9 cellular contexts compared by ENCODE assay signal in the genomic region with DNA sequence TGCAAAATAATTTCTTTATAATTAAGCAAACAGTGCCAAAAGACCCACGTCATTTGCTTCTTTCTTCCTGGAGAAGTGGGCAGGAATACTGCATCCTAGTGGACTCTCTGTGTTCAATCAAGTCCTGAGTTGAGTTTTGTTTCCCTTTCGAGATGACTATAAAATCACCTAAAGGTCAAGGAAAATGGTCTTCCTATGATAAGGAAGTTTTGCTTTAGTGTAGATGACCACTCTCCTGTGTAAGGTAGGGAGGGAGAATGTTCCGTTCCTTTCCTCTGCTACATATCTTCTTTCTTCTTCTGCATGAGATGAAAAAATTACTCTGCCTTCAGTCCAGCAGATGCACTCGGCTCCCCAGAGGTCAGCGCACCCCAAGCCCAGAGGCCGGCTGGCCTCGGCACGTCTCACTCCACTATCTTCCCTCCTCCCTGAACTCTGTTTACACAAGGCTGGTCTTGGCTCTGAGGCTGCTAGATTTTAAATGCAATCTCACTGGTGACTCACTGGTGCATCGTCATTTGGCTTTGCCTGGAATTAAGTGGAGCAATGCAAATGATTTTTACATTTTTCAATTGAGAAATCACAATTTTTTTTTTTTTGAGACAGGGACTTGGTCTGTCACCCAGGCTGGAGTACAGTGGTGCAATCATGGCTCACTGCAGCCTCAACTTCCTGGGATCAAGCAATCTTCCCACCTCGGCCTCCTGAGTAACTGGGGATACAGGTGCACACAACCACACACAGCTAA. TPM values are rescaled to one million over a fixed set of nuclear protein-coding genes. Genes with fewer than 3 reads are reported as not detected.
DNase-seq lines count a peak whose midpoint lies in the region; ATAC-seq and TF ChIP-seq lines count a peak whose summit lies in the region.
"Had no signal": no experiment of that assay in that cellular context is flagged by ENCODE, and none has a peak within 500 bp of the region (broad histone marks: within the 10 kb centered on the region; RNA-seq: fewer than 3 reads in every experiment).

No MANE protein-coding gene starts in this region.

- peak overlapping the region; percentile 71 for H3K27ac ChIP-seq in mesodermal cell (ENCODE audit: low read depth, low read length, severe bottlenecking)
- H3K27ac ChIP-seq: parathyroid adenoma had no signal

- H3K36me3 ChIP-seq in endocrine pancreas (ENCODE audit: control insufficient read depth, insufficient read depth, low read length) (no peaks in the 10 kb centered on the region), mesodermal cell (ENCODE audit: control insufficient read depth, insufficient read depth, low read length) (no peaks in the 10 kb centered on the region)

- H3K9me3 ChIP-seq in endocrine pancreas (ENCODE audit: control insufficient read depth, low read length) (no peaks in the 10 kb centered on the region), mesodermal cell (ENCODE audit: control insufficient read depth, low read length) (no peaks in the 10 kb centered on the region)

- no peak for TF ChIP-seq POLR2A in NB4 (IDR thresholded peaks at IDR 0.05; ENCODE audit: extremely low read depth, insufficient read length)

- WGBS in mesodermal cell (ENCODE audit: insufficient coverage in 2 of 2), 2 experiments = 90% methylated on average over 7 to 8 of the region's 10 CpGs

- TF ChIP-seq CTCF in AG04449 (IDR thresholded peaks at IDR 0.05; ENCODE audit: insufficient read depth, low read length, missing control alignments) = no peak
- TF ChIP-seq CTCF in NB4 (IDR thresholded peaks at IDR 0.05; ENCODE audit: low read depth, low read length) = no peak

- no peak for ATAC-seq in HG02852 (IDR thresholded peaks at IDR 0.05; ENCODE audit: unreplicated experiment)

- peak; percentile 78 for DNase-seq in AG04449 (ENCODE audit: low read depth, low spot score)
- DNase-seq in NB4 (ENCODE audit: low read depth) = peak; percentile 64
- no peak for DNase-seq in stimulated activated CD4-positive, alpha-beta T cell treated with anti-CD3 and anti-CD28 coated beads, Interleukin-1b, Interleukin-23, amount 100 ng/mL, for 48 hours
- no peak for DNase-seq in activated naive CD4-positive, alpha-beta T cell (lab: John Stamatoyannopoulos, UW)
- no peak for DNase-seq in COLO668 (lab: John Stamatoyannopoulos, UW; ENCODE audit: unreplicated experiment)

- CTCF ChIA-PET in AG04449 (lab: Yijun Ruan, JAX) = interaction anchor here (16.5 kb wide), 1 partner anchor 41 kb away, joined by 302 read pairs; the partner anchor contains the start of gene COMTD1

- POLR2A ChIA-PET in AG04449 (lab: Yijun Ruan, JAX) = no interaction called here

- H3K4me3 ChIP-seq in AG04449 (ENCODE audit: low read depth, low read length) (no peak overlapping the region), NB4 (ENCODE audit: low read depth, low read length) (no peak overlapping the region), endocrine pancreas (ENCODE audit: control insufficient read depth, insufficient read depth, low read length) (peak overlapping the region; percentile 60), mesodermal cell (ENCODE audit: extremely low read depth, insufficient read depth, low read length, poor library complexity, severe bottlenecking) (no peak overlapping the region)

- H3K9ac ChIP-seq in endocrine pancreas (ENCODE audit: control insufficient read depth, insufficient read depth, low read length) = no peak overlapping the region
- H3K9ac ChIP-seq: parathyroid adenoma had no signal

- peaks cover 5% of the 10 kb centered on the region for H3K4me1 ChIP-seq in endocrine pancreas (ENCODE audit: control insufficient read depth, insufficient read depth, low read length)
- peaks cover 8% of the 10 kb centered on the region for H3K4me1 ChIP-seq in mesodermal cell (ENCODE audit: control insufficient read depth, insufficient read depth, low read length, poor library complexity, severe bottlenecking)
- H3K4me1 ChIP-seq: parathyroid adenoma had no signal

- H3K27me3 ChIP-seq in endocrine pancreas (ENCODE audit: control insufficient read depth, insufficient read depth, low read length) = no peaks in the 10 kb centered on the region

RNA-seq across cellular contexts. Expression of gene VDAC2, which starts 18.6 kb away (rescaled TPM):
- 260 TPM for polyA plus RNA-seq in mesodermal cell (2013, experiment 1 of 2)
- 260 TPM for polyA plus RNA-seq in mesodermal cell (2013, experiment 2 of 2)

RNA-seq across cellular contexts. Expression of gene COMTD1, which starts 43.8 kb away (rescaled TPM):
- polyA plus RNA-seq in mesodermal cell (2013, experiment 1 of 2) = 6.7 TPM
- 5.2 TPM for polyA plus RNA-seq in mesodermal cell (2013, experiment 2 of 2)

Comparison
In these comparisons a context has a peak if more than half of its experiments do, and no peak if none do; other contexts are left out.
1. DNase-seq: peak in AG04449 (single experiment) and NB4 (single experiment); none in stimulated activated CD4-positive, alpha-beta T cell treated with anti-CD3 and anti-CD28 coated beads, Interleukin-1b, Interleukin-23, amount 100 ng/mL, for 48 hours (single experiment), activated naive CD4-positive, alpha-beta T cell (0 of 4) and COLO668 (single experiment).